ENCODE assay signal across 1 cellular context in the genomic region with DNA sequence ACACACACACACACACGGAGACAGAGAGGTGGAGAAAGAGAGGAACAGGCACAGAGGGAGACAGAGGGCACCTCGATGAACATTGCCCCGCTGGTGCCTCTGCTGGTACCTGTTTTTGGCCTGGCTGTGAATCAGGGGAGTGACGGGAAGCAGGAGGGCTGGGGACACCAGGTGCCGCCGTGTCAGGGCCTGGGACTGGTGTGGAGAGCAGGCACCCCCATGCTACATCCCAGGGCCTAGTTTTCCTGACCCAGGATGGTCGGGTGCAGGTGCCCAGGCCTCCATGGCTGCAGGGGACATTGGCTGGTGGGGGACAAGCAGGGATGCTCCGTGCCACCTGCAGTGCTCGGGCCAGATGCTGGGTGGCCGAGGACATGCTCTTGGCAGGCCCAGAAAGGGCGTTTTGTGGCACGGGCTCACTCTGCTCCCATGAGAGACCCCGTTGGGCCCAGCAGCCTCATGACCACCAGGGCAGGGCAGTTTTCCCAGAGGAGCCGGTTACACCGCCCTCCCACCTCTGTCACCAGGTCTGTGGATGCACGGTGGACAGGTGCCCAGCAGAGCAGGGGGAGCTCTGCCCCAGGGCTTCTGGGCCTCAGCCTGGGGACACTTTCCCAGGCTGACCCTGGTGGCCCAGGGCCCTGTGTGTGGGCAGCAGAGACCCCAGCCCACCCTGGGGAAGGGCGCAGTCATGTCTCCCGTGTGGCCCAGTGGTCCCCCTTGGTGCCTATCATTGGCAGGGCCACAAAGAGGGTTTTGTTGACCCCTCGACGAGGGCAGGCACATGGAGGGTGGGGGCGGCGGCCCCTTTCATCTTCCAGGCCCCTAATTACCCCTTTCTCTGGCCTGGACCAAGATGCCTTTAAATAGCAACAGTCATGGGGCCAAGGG.
TF ChIP-seq lines count a peak whose summit lies in the region.

No MANE protein-coding gene starts in this region.

TF ChIP-seq in HCT116, 20 proteins besides CTCF, POLR2A, EP300 and RAD21:
- no peak for TF ChIP-seq TCF7L2 (IDR thresholded peaks at IDR 0.05; ENCODE audit: borderline replicate concordance, extremely low read depth, insufficient read depth, insufficient read length)
